Comparison of ENCODE assay signal across 10 cellular contexts in the genomic region with DNA sequence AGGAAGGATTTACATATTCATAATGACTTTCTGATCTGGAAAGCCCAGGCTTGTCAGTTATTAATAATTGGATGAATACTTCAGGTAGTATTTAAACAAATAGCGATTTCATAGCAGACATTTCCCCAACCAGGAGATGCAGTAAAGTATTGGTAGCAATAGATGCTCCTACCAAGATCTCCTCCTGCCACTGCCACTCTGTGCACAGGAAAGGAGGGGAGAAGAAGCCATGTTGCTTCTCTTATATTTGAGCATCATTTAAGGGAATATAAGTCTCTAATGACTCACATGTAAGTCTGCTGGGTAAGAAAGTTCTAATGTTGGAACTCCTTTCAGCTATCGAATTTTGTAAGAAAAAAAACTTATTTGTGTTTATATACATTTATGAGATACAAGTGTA. TPM values are rescaled to one million over a fixed set of nuclear protein-coding genes. Genes with fewer than 3 reads are reported as not detected.
DNase-seq lines count a peak whose midpoint lies in the region; ATAC-seq and TF ChIP-seq lines count a peak whose summit lies in the region.
"Had no signal": no experiment of that assay in that cellular context is flagged by ENCODE, and none has a peak within 500 bp of the region (broad histone marks: within the 10 kb centered on the region; RNA-seq: fewer than 3 reads in every experiment).

No MANE protein-coding gene starts in this region.

- no peak for DNase-seq in fibroblast of mammary gland (ENCODE audit: low read depth)
- no peak for DNase-seq in spleen
- DNase-seq in anterior cingulate cortex (lab: John Stamatoyannopoulos, UW), result no peak
- DNase-seq in dedifferentiated amniotic fluid mesenchymal stem cell (ENCODE audit: extremely low spot score), result no peak
- DNase-seq in activated effector memory CD4-positive, alpha-beta T cell treated with anti-CD3 and anti-CD28 coated beads, Interleukin-2, amount 50 U/mL, for 16 hours, result no peak
- DNase-seq in GM10248 (ENCODE audit: extremely low spot score), result no peak
- DNase-seq: NCI-H1930 had no signal

- H3K4me3 ChIP-seq in fibroblast of mammary gland (ENCODE audit: control insufficient read depth, low read depth, low read length) (peak overlapping the region; percentile 15), spleen (peak overlapping the region; percentile 4 to 83 (median 64))

- WGBS in spleen, 5 donors, result 36 to 60% (median 40%) methylated on average over 2 of the region's 2 CpGs

- no peak for TF ChIP-seq POLR2A in spleen (IDR thresholded peaks at IDR 0.05)

- ATAC-seq in GM18907 (IDR thresholded peaks at IDR 0.05; ENCODE audit: unreplicated experiment) (peak; percentile 23), SK-N-SH treated with all-trans-retinoic acid at 6 μM for 48 hours (peak; percentile 29)

- no peaks in the 10 kb centered on the region for H3K9me3 ChIP-seq in spleen

- intact Hi-C loops in spleen (cut with DNase I; ENCODE audit: low total_unique reads), result no loop called here

- POLR2A ChIA-PET in GM10248 (lab: Yijun Ruan, JAX), result no interaction called here

- H3K36me3 ChIP-seq in spleen, result peaks cover 0 to 10% (median 0%) of the 10 kb centered on the region in 6 donors

- H3K27me3 ChIP-seq in spleen (replicated peaks in 1 of 7), result no peaks in the 10 kb centered on the region

- CTCF ChIA-PET in GM10248 (lab: Yijun Ruan, JAX), result interaction anchor here (1.0 to 2.9 kb wide), 5 partner anchors 9 to 178 kb away, joined by 3 to 16 read pairs (median 5); a partner anchor contains a TSS

- TF ChIP-seq CTCF in fibroblast of mammary gland (conservative IDR thresholded peaks at IDR 0.05; ENCODE audit: control insufficient read depth, insufficient read depth, low read depth, low read length), result no peak
- TF ChIP-seq CTCF in spleen (IDR thresholded peaks at IDR 0.05 in 8 of 11, conservative IDR thresholded peaks at IDR 0.05 in 3 of 11), result no peak
- TF ChIP-seq CTCF in GM10248 (IDR thresholded peaks at IDR 0.05; ENCODE audit: control extremely low read depth, extremely low read depth, low read depth, missing control alignments), result no peak

- peaks cover 27 to 81% (median 59%) of the 10 kb centered on the region in 6 donors for H3K4me1 ChIP-seq in spleen

- peak overlapping the region; percentile 90 to 96 (median 94) for H3K27ac ChIP-seq in spleen

TF ChIP-seq in SK-N-SH treated with all-trans-retinoic acid at 6 μM for 48 hours, 23 proteins besides CTCF, POLR2A, EP300 and RAD21:
- TF ChIP-seq, protein P1, sequence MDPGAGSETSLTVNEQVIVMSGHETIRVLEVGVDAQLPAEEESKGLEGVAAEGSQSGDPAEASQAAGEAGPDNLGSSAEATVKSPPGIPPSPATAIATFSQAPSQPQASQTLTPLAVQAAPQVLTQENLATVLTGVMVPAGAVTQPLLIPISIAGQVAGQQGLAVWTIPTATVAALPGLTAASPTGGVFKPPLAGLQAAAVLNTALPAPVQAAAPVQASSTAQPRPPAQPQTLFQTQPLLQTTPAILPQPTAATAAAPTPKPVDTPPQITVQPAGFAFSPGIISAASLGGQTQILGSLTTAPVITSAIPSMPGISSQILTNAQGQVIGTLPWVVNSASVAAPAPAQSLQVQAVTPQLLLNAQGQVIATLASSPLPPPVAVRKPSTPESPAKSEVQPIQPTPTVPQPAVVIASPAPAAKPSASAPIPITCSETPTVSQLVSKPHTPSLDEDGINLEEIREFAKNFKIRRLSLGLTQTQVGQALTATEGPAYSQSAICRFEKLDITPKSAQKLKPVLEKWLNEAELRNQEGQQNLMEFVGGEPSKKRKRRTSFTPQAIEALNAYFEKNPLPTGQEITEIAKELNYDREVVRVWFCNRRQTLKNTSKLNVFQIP (CRISPR knock-in tag; IDR thresholded peaks at IDR 0.05; ENCODE audit: borderline replicate concordance, low read depth), result no peak
- TF ChIP-seq ZNF8 (CRISPR knock-in tag; IDR thresholded peaks at IDR 0.05) (no peak), ZC3H10 (CRISPR knock-in tag; IDR thresholded peaks at IDR 0.05) (no peak), ZNF565 (CRISPR knock-in tag; conservative IDR thresholded peaks at IDR 0.05; ENCODE audit: low read depth) (no peak), ARNTL (CRISPR knock-in tag; IDR thresholded peaks at IDR 0.05; ENCODE audit: borderline replicate concordance, low read depth) (no peak), OSR1 (CRISPR knock-in tag; IDR thresholded peaks at IDR 0.05) (no peak)
- TF ChIP-seq, protein P2, sequence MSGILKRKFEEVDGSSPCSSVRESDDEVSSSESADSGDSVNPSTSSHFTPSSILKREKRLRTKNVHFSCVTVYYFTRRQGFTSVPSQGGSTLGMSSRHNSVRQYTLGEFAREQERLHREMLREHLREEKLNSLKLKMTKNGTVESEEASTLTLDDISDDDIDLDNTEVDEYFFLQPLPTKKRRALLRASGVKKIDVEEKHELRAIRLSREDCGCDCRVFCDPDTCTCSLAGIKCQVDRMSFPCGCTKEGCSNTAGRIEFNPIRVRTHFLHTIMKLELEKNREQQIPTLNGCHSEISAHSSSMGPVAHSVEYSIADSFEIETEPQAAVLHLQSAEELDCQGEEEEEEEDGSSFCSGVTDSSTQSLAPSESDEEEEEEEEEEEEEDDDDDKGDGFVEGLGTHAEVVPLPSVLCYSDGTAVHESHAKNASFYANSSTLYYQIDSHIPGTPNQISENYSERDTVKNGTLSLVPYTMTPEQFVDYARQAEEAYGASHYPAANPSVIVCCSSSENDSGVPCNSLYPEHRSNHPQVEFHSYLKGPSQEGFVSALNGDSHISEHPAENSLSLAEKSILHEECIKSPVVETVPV (CRISPR knock-in tag; IDR thresholded peaks at IDR 0.05), result no peak
- TF ChIP-seq, protein P3, sequence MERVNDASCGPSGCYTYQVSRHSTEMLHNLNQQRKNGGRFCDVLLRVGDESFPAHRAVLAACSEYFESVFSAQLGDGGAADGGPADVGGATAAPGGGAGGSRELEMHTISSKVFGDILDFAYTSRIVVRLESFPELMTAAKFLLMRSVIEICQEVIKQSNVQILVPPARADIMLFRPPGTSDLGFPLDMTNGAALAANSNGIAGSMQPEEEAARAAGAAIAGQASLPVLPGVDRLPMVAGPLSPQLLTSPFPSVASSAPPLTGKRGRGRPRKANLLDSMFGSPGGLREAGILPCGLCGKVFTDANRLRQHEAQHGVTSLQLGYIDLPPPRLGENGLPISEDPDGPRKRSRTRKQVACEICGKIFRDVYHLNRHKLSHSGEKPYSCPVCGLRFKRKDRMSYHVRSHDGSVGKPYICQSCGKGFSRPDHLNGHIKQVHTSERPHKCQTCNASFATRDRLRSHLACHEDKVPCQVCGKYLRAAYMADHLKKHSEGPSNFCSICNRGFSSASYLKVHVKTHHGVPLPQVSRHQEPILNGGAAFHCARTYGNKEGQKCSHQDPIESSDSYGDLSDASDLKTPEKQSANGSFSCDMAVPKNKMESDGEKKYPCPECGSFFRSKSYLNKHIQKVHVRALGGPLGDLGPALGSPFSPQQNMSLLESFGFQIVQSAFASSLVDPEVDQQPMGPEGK (CRISPR knock-in tag; IDR thresholded peaks at IDR 0.05; ENCODE audit: borderline replicate concordance), result no peak

RNA-seq across cellular contexts. Expression of a gene that starts 0.4 kb away (rescaled TPM):
- 100 to 1,000 TPM; 155 to 201 (median 175) TPM for total RNA-seq in spleen
- 100 to 1,000 TPM; 165 to 205 (median 186) TPM for polyA plus RNA-seq in spleen
- polyA plus RNA-seq: neural cell had no signal
